ENCODE assay signal across 8 cellular contexts in genomic region chr3:129398803-129399144, GRCh38. TPM values are rescaled to one million over a fixed set of nuclear protein-coding genes. Genes with fewer than 3 reads are reported as not detected.
DNase-seq lines count a peak whose midpoint lies in the region; ATAC-seq and TF ChIP-seq lines count a peak whose summit lies in the region.

No MANE protein-coding gene starts in this region.

- in situ Hi-C loops in mammary epithelial cell (cut with MboI; ENCODE audit: low sequenced_read_pairs in 2 of 2), result no loop called here
- in situ Hi-C loops in KBM-7 (cut with MboI; ENCODE audit: low pct_unique_long_range_greater_than_20kb, low sequenced_read_pairs), result no loop called here

- H3K4me3 ChIP-seq in AG10803 (ENCODE audit: low read length) (peak overlapping the region; percentile 88), OCI-LY1 (ENCODE audit: low read depth, low read length, poor library complexity, severe bottlenecking) (peak overlapping the region; percentile 90), mammary epithelial cell (replicated peaks in 1 of 3; ENCODE audit: insufficient read depth in 1 of 3, low read depth in 2 of 3, low read length in 3 of 3) (peak overlapping the region; percentile 63 to 72 (median 64)), left lung (peak overlapping the region; percentile 83 to 92), stomach (peak overlapping the region; percentile 80 to 93 (median 91))

- no peak for TF ChIP-seq POLR2A in stomach (IDR thresholded peaks at IDR 0.05)

- H3K36me3 ChIP-seq in OCI-LY1 (ENCODE audit: insufficient read depth, low read length), result peaks cover 28% of the 10 kb centered on the region
- peaks cover 3% of the 10 kb centered on the region for H3K36me3 ChIP-seq in mammary epithelial cell (ENCODE audit: insufficient read depth, low read length)
- peaks cover 0 to 25% of the 10 kb centered on the region in 2 donors for H3K36me3 ChIP-seq in left lung
- H3K36me3 ChIP-seq in stomach, result peaks cover 0 to 27% (median 22%) of the 10 kb centered on the region in 4 donors

- no peak overlapping the region for H2AFZ ChIP-seq in OCI-LY1 (ENCODE audit: low read length)
- H2AFZ ChIP-seq in mammary epithelial cell (ENCODE audit: low read depth, low read length), result peak overlapping the region; percentile 76

- H3K9me2 ChIP-seq in OCI-LY1 (ENCODE audit: low read depth, low read length), result no peaks in the 10 kb centered on the region

- H3K9me3 ChIP-seq in OCI-LY1 (ENCODE audit: low read length) (no peaks in the 10 kb centered on the region), mammary epithelial cell (replicated peaks; ENCODE audit: insufficient read depth, low read length) (no peaks in the 10 kb centered on the region), left lung (no peaks in the 10 kb centered on the region), stomach (no peaks in the 10 kb centered on the region)

- H3K79me2 ChIP-seq in OCI-LY1 (ENCODE audit: insufficient read depth, low read length) (peaks cover 31% of the 10 kb centered on the region), mammary epithelial cell (ENCODE audit: insufficient read depth, low read length) (peaks cover 53% of the 10 kb centered on the region)

- intact Hi-C loops in mammary epithelial cell (cut with micrococcal nuclease), result no loop called here
- intact Hi-C loops in left lung (cut with DNase I), result no loop called here
- intact Hi-C loops in stomach (cut with DNase I; ENCODE audit: low total_unique reads), result no loop called here

- TSS peak; percentile 50 for BruUV-seq in mammary epithelial cell (replicated peaks; lab: Mats Ljungman, UMichigan)

- peak; percentile 31 for DNase-seq in AG10803 (ENCODE audit: low read depth)
- peak; percentile 32 for DNase-seq in mammary epithelial cell
- DNase-seq in left lung, result no peak
- DNase-seq in stomach, result peak; percentile 26
- no peak for DNase-seq in KBM-7

- CTCF ChIA-PET in mammary epithelial cell (lab: Charles Lee; ENCODE audit: low non-redundant PET), result no interaction called here

- H4K20me1 ChIP-seq in OCI-LY1 (ENCODE audit: insufficient read depth, low read length) (no peaks in the 10 kb centered on the region), mammary epithelial cell (ENCODE audit: insufficient read depth, low read length) (no peaks in the 10 kb centered on the region)

- TF ChIP-seq CTCF in AG10803 (conservative IDR thresholded peaks at IDR 0.05; ENCODE audit: low read length) (no peak), OCI-LY1 (IDR thresholded peaks at IDR 0.05; ENCODE audit: low read length) (no peak), mammary epithelial cell (conservative IDR thresholded peaks at IDR 0.05 in 1 of 2, IDR thresholded peaks at IDR 0.05 in 1 of 2; ENCODE audit: extremely low read depth in 1 of 2, insufficient read depth in 1 of 2, low read depth in 1 of 2, low read length in 2 of 2) (no peak), left lung (IDR thresholded peaks at IDR 0.05) (no peak), stomach (IDR thresholded peaks at IDR 0.05) (no peak)

- H3K4me2 ChIP-seq in OCI-LY1 (ENCODE audit: low read length) (peak overlapping the region; percentile 97), mammary epithelial cell (ENCODE audit: insufficient read depth, low read depth, low read length) (peak overlapping the region; percentile 79)

- H3K9ac ChIP-seq in OCI-LY1 (ENCODE audit: low read length) (peak overlapping the region; percentile 89), mammary epithelial cell (ENCODE audit: insufficient read depth, low read length) (peak overlapping the region; percentile 86)

- ATAC-seq in GM19463 (IDR thresholded peaks at IDR 0.05; ENCODE audit: unreplicated experiment) (peak; percentile 11), left lung (peak; percentile 41), GM18858 (IDR thresholded peaks at IDR 0.05; ENCODE audit: unreplicated experiment) (no peak)

- H3K4me1 ChIP-seq in OCI-LY1 (ENCODE audit: insufficient read depth, low read length, severe bottlenecking) (peaks cover 24% of the 10 kb centered on the region), mammary epithelial cell (ENCODE audit: insufficient read depth, low read length) (peaks cover 3% of the 10 kb centered on the region), left lung (peaks cover 8 to 37% of the 10 kb centered on the region in 2 donors), stomach (peaks cover 8 to 38% (median 25%) of the 10 kb centered on the region in 4 donors)

- H3F3A ChIP-seq in OCI-LY1 (ENCODE audit: insufficient read depth, low read length), result no peaks in the 10 kb centered on the region

- TF ChIP-seq EP300 in stomach (IDR thresholded peaks at IDR 0.05), result no peak

- H3K27me3 ChIP-seq in OCI-LY1 (ENCODE audit: insufficient read depth, low read length) (no peaks in the 10 kb centered on the region), mammary epithelial cell (ENCODE audit: insufficient read depth, low read length) (no peaks in the 10 kb centered on the region), left lung (no peaks in the 10 kb centered on the region), stomach (no peaks in the 10 kb centered on the region)

- WGBS in mammary epithelial cell (ENCODE audit: low coverage, missing lambda C conversion rate), result 0% methylated on average over 18 of the region's 18 CpGs
- 0 to 2% (median 1%) methylated on average over 9 to 18 of the region's 18 CpGs for WGBS in stomach, 5 donors

- dilution Hi-C loops in mammary epithelial cell (cut with HindIII; ENCODE audit: low sequenced_read_pairs), result no loop called here

- peak overlapping the region; percentile 58 for H3K27ac ChIP-seq in OCI-LY1 (ENCODE audit: low read depth, low read length, poor library complexity, severe bottlenecking)
- peak overlapping the region; percentile 95 for H3K27ac ChIP-seq in mammary epithelial cell (ENCODE audit: insufficient read depth, low read depth, low read length)
- H3K27ac ChIP-seq in left lung, result peak overlapping the region; percentile 75 to 87
- peak overlapping the region; percentile 83 to 93 (median 89) for H3K27ac ChIP-seq in stomach

RNA-seq across cellular contexts. Expression of gene EFCAB12, which starts 29.7 kb away (rescaled TPM):
- under 1 TPM; under 0.01 to 0.99 TPM for total RNA-seq in mammary epithelial cell
- polyA plus RNA-seq in mammary epithelial cell, result 0.23 TPM
- not detected for polyA minus RNA-seq in mammary epithelial cell
- 1 to 10 TPM in 1 of 2 donors, under 1 TPM in 1; 0.47 to 3.5 TPM for total RNA-seq in left lung
- 1 to 10 TPM in 1 of 5 donors, under 1 TPM in 2, not detected in 2; 0.72 to 4.0 (median 0.92) TPM for total RNA-seq in stomach
- polyA plus RNA-seq in stomach, result 1 to 10 TPM in 2 of 3 donors, under 1 TPM in 1; 0.33 to 2.7 (median 2.6) TPM

RNA-seq across cellular contexts. Expression of gene MBD4, which starts 41.0 kb away (rescaled TPM):
- 10 to 100 TPM; 35.0 to 35.8 TPM for total RNA-seq in mammary epithelial cell
- 20.6 TPM for polyA plus RNA-seq in mammary epithelial cell
- polyA minus RNA-seq in mammary epithelial cell, result 35.2 TPM
- total RNA-seq in left lung, result 10 to 100 TPM; 29.9 to 47.9 TPM
- total RNA-seq in stomach, result 10 to 100 TPM in 4 of 5 donors, 1 to 10 TPM in 1; 5.8 to 74.1 (median 40.6) TPM
- polyA plus RNA-seq in stomach, result 10 to 100 TPM; 13.8 to 23.4 (median 20.1) TPM

RNA-seq across cellular contexts. Expression of gene IFT122, which starts 41.2 kb away (rescaled TPM):
- 10 to 100 TPM; 14.7 to 17.2 TPM for total RNA-seq in mammary epithelial cell
- 11.9 TPM for polyA plus RNA-seq in mammary epithelial cell
- polyA minus RNA-seq in mammary epithelial cell, result 71.8 TPM
- total RNA-seq in left lung, result 10 to 100 TPM; 21.2 to 35.4 TPM
- 100 to 1,000 TPM in 2 of 5 donors, 10 to 100 TPM in 2, 1 to 10 TPM in 1; 9.9 to 163 (median 61.5) TPM for total RNA-seq in stomach
- polyA plus RNA-seq in stomach, result 10 to 100 TPM; 12.3 to 17.0 (median 13.9) TPM

Comparison
In these comparisons a context has a peak if more than half of its experiments do, and no peak if none do; other contexts are left out.
1. DNase-seq: peak in AG10803 (single experiment), mammary epithelial cell (single experiment) and stomach (single experiment); none in left lung (0 of 2) and KBM-7 (single experiment).
2. Peak in every context shown above with its lines, with median percentiles within 50 percentile points of each other: H3K4me3 ChIP-seq and H3K27ac ChIP-seq.